2 cellular contexts compared by ENCODE assay signal in genomic region chr11:64559351-64560138, GRCh38.
TF ChIP-seq lines count a peak whose summit lies in the region.

No MANE protein-coding gene starts in this region.

TF ChIP-seq in K562, 482 proteins besides CTCF, POLR2A, EP300 and RAD21:
- TF ChIP-seq ZNF311 (CRISPR knock-in tag; IDR thresholded peaks at IDR 0.05), result no peak
- no peak for TF ChIP-seq SMARCA5 (IDR thresholded peaks at IDR 0.05)
- peak; percentile 73 for TF ChIP-seq ZNF263 (CRISPR knock-in tag; IDR thresholded peaks at IDR 0.05; ENCODE audit: borderline replicate concordance)
TF ChIP-seq in K562: peak in this region for 1.

TF ChIP-seq in HepG2, 621 proteins besides CTCF, POLR2A, EP300 and RAD21:
- TF ChIP-seq TCF7L2 (IDR thresholded peaks at IDR 0.05; ENCODE audit: low read depth, low read length) (no peak), JUND (CRISPR knock-in tag; IDR thresholded peaks at IDR 0.05) (no peak), ZNF263 (CRISPR knock-in tag; IDR thresholded peaks at IDR 0.05) (peak; percentile 45; the same call in 1 of the 2 replicates)
